In genomic region chr19:35990771-35991730, GRCh38 we compare ENCODE assay signal across 1 cellular context.
A peak's percentile ranks its signal among the peaks of the same experiment; 100 is the strongest.
TF ChIP-seq lines count a peak whose summit lies in the region.

No MANE protein-coding gene starts in this region.

TF ChIP-seq in HepG2, 621 proteins besides CTCF, POLR2A, EP300 and RAD21 (continued from another document):
- TF ChIP-seq ARID5B (CRISPR knock-in tag; IDR thresholded peaks at IDR 0.05): peak; percentile 42; the same call in 1 of the 2 replicates
- no peak for TF ChIP-seq ZFP36 (IDR thresholded peaks at IDR 0.05; ENCODE audit: borderline replicate concordance, low read depth, low read length, partially characterized antibody)
- TF ChIP-seq NR2F6 (IDR thresholded peaks at IDR 0.05): 0 out of 2 replicates have a peak, but pooled peaks have one; percentile 24
- TF ChIP-seq NR2F6 (CRISPR knock-in tag; IDR thresholded peaks at IDR 0.05): no peak
- peak; percentile 76 for TF ChIP-seq TEAD3 (CRISPR knock-in tag; optimal IDR thresholded peaks at IDR 0.05; ENCODE audit: borderline replicate concordance)
- peak; percentile 99 for TF ChIP-seq ZNF329 (CRISPR knock-in tag; IDR thresholded peaks at IDR 0.05; ENCODE audit: low read depth)
TF ChIP-seq in HepG2: peak in this region for 24.
